In genomic region chr17:7213895-7214299, GRCh38 we compare ENCODE assay signal across 8 cellular contexts. TPM values are rescaled to one million over a fixed set of nuclear protein-coding genes. Genes with fewer than 3 reads are reported as not detected.
A peak's percentile ranks its signal among the peaks of the same experiment; 100 is the strongest.
DNase-seq lines count a peak whose midpoint lies in the region; ATAC-seq and TF ChIP-seq lines count a peak whose summit lies in the region.

No MANE protein-coding gene starts in this region.

- H3K9me3 ChIP-seq in neural cell (ENCODE audit: low read length), result no peaks in the 10 kb centered on the region

- peak; percentile 96 for DNase-seq in DMS 273 (lab: John Stamatoyannopoulos, UW; ENCODE audit: unreplicated experiment)
- DNase-seq in NCI-H510A (lab: John Stamatoyannopoulos, UW), result peak; percentile 74
- peak in 1 of 2 donors; percentile 66 for DNase-seq in activated T-cell treated with anti-CD3 and anti-CD28 coated beads, Interleukin-2, amount 50 U/mL, for 72 hours
- DNase-seq in fibroblast of villous mesenchyme (ENCODE audit: low read depth), result peak; percentile 81
- DNase-seq in NK-92 (lab: John Stamatoyannopoulos, UW; ENCODE audit: unreplicated experiment), result no peak

- H3K4me3 ChIP-seq in fibroblast of villous mesenchyme (ENCODE audit: low read depth, low read length) (peak overlapping the region; percentile 62), neural cell (ENCODE audit: low read length) (peak overlapping the region; percentile 82)

- peak overlapping the region; percentile 98 for H3K27ac ChIP-seq in neural cell (ENCODE audit: low read length)

- H3K9me2 ChIP-seq in neural cell (ENCODE audit: insufficient read depth, low read length), result no peaks in the 10 kb centered on the region

- peak; percentile 5 for ATAC-seq in HG03025 (IDR thresholded peaks at IDR 0.05; ENCODE audit: low FRiP score, unreplicated experiment)
- peak; percentile 0 for ATAC-seq in activated T-cell treated with anti-CD3 and anti-CD28 coated beads, Interleukin-2, amount 50 U/mL, for 72 hours (replicated peaks in 1 of 2)
- no peak for ATAC-seq in GM19023 (IDR thresholded peaks at IDR 0.05; ENCODE audit: unreplicated experiment)

- TF ChIP-seq EP300 in neural cell (conservative IDR thresholded peaks at IDR 0.05; ENCODE audit: poor library complexity, severe bottlenecking), result peak; percentile 87

- no peaks in the 10 kb centered on the region for H3K27me3 ChIP-seq in neural cell (ENCODE audit: insufficient read depth, low read depth, low read length)

- H3K4me3 Mint-ChIP-seq in activated T-cell treated with anti-CD3 and anti-CD28 coated beads, Interleukin-2, amount 50 U/mL, for 72 hours, result peak overlapping the region; percentile 88 to 92

- H3K9ac ChIP-seq in neural cell (ENCODE audit: low read length), result peak overlapping the region; percentile 92

- peak overlapping the region; percentile 98 for H3K4me2 ChIP-seq in neural cell (ENCODE audit: low read length)

- no peaks in the 10 kb centered on the region for H3K36me3 Mint-ChIP-seq in activated T-cell treated with anti-CD3 and anti-CD28 coated beads, Interleukin-2, amount 50 U/mL, for 72 hours (ENCODE audit: insufficient read depth in 2 of 2)

- H3K9me3 Mint-ChIP-seq in activated T-cell treated with anti-CD3 and anti-CD28 coated beads, Interleukin-2, amount 50 U/mL, for 72 hours, result no peaks in the 10 kb centered on the region

- peak overlapping the region; percentile 68 for H3K27ac Mint-ChIP-seq in activated T-cell treated with anti-CD3 and anti-CD28 coated beads, Interleukin-2, amount 50 U/mL, for 72 hours

- TF ChIP-seq CTCF in fibroblast of villous mesenchyme (IDR thresholded peaks at IDR 0.05; ENCODE audit: insufficient read depth, low read depth, low read length) (peak; percentile 52), neural cell (IDR thresholded peaks at IDR 0.05; ENCODE audit: poor library complexity, severe bottlenecking) (peak; percentile 99)

- no peaks in the 10 kb centered on the region for H3K27me3 Mint-ChIP-seq in activated T-cell treated with anti-CD3 and anti-CD28 coated beads, Interleukin-2, amount 50 U/mL, for 72 hours (ENCODE audit: low read depth)

- peak; percentile 85 for TF ChIP-seq RAD21 in neural cell (conservative IDR thresholded peaks at IDR 0.05)

- peaks cover 59% of the 10 kb centered on the region for H3K4me1 Mint-ChIP-seq in activated T-cell treated with anti-CD3 and anti-CD28 coated beads, Interleukin-2, amount 50 U/mL, for 72 hours (ENCODE audit: low read depth)

- H4K20me1 ChIP-seq in neural cell (ENCODE audit: insufficient read depth), result no peaks in the 10 kb centered on the region

- H3K79me2 ChIP-seq in neural cell (replicated peaks; ENCODE audit: insufficient read depth, low read length), result peaks cover 70% of the 10 kb centered on the region

- no peak overlapping the region for H2AFZ ChIP-seq in neural cell (ENCODE audit: low read depth, low read length)

- peaks cover 4% of the 10 kb centered on the region for H3F3A ChIP-seq in neural cell (ENCODE audit: insufficient read depth, low read length, poor library complexity, severe bottlenecking)

- H3K36me3 ChIP-seq in neural cell (ENCODE audit: insufficient read depth, low read length), result no peaks in the 10 kb centered on the region

TF ChIP-seq in neural cell, 6 proteins besides CTCF, POLR2A, EP300 and RAD21:
- TF ChIP-seq TAF1 (IDR thresholded peaks at IDR 0.05; ENCODE audit: low read depth) (peak; percentile 40), EZH2 (IDR thresholded peaks at IDR 0.05; ENCODE audit: borderline replicate concordance, insufficient read depth, low read length, poor library complexity, severe bottlenecking) (no peak), MXI1 (conservative IDR thresholded peaks at IDR 0.05; ENCODE audit: poor library complexity, severe bottlenecking) (peak; percentile 95), SMC3 (conservative IDR thresholded peaks at IDR 0.05; ENCODE audit: poor library complexity) (peak; percentile 93), REST (IDR thresholded peaks at IDR 0.05; ENCODE audit: borderline replicate concordance) (no peak), POLR2AphosphoS5 (IDR thresholded peaks at IDR 0.05) (no peak)

RNA-seq across cellular contexts. Expression of gene DLG4, which starts 5.7 kb away (rescaled TPM):
- total RNA-seq in activated T-cell treated with anti-CD3 and anti-CD28 coated beads, Interleukin-2, amount 50 U/mL, for 72 hours, result 10 to 100 TPM; 16.2 to 16.7 TPM
- total RNA-seq in fibroblast of villous mesenchyme, result 10.6 and 14.2 TPM in 2 replicates
- 126 and 145 TPM in 2 replicates for polyA plus RNA-seq in neural cell
- 124 and 136 TPM in 2 replicates for polyA minus RNA-seq in neural cell

RNA-seq across cellular contexts. Expression of gene ACADVL, which starts 5.8 kb away (rescaled TPM):
- total RNA-seq in activated T-cell treated with anti-CD3 and anti-CD28 coated beads, Interleukin-2, amount 50 U/mL, for 72 hours, result 100 to 1,000 TPM; 335 to 386 TPM
- total RNA-seq in fibroblast of villous mesenchyme, result 171 and 255 TPM in 2 replicates
- 397 and 483 TPM in 2 replicates for polyA plus RNA-seq in neural cell
- 81.0 and 90.6 TPM in 2 replicates for polyA minus RNA-seq in neural cell

RNA-seq across cellular contexts. Expression of gene DVL2, which starts 20.4 kb away (rescaled TPM):
- total RNA-seq in activated T-cell treated with anti-CD3 and anti-CD28 coated beads, Interleukin-2, amount 50 U/mL, for 72 hours, result 10 to 100 TPM; 49.5 to 54.8 TPM
- total RNA-seq in fibroblast of villous mesenchyme, result 102 and 105 TPM in 2 replicates
- 41.1 and 59.2 TPM in 2 replicates for polyA plus RNA-seq in neural cell
- 84.3 and 92.8 TPM in 2 replicates for polyA minus RNA-seq in neural cell

RNA-seq across cellular contexts. Expression of gene PHF23, which starts 25.4 kb away (rescaled TPM):
- total RNA-seq in activated T-cell treated with anti-CD3 and anti-CD28 coated beads, Interleukin-2, amount 50 U/mL, for 72 hours, result 10 to 100 TPM; 28.9 to 32.2 TPM
- total RNA-seq in fibroblast of villous mesenchyme, result 51.8 and 54.1 TPM in 2 replicates
- polyA plus RNA-seq in neural cell, result 55.7 and 60.3 TPM in 2 replicates
- 53.1 and 54.8 TPM in 2 replicates for polyA minus RNA-seq in neural cell

RNA-seq across cellular contexts. Expression of gene GABARAP, which starts 28.4 kb away (rescaled TPM):
- 100 to 1,000 TPM; 244 to 246 TPM for total RNA-seq in activated T-cell treated with anti-CD3 and anti-CD28 coated beads, Interleukin-2, amount 50 U/mL, for 72 hours
- total RNA-seq in fibroblast of villous mesenchyme, result 225 and 265 TPM in 2 replicates
- polyA plus RNA-seq in neural cell, result 384 and 512 TPM in 2 replicates
- polyA minus RNA-seq in neural cell, result 280 and 287 TPM in 2 replicates
